12 cellular contexts compared by ENCODE assay signal in the genomic region with DNA sequence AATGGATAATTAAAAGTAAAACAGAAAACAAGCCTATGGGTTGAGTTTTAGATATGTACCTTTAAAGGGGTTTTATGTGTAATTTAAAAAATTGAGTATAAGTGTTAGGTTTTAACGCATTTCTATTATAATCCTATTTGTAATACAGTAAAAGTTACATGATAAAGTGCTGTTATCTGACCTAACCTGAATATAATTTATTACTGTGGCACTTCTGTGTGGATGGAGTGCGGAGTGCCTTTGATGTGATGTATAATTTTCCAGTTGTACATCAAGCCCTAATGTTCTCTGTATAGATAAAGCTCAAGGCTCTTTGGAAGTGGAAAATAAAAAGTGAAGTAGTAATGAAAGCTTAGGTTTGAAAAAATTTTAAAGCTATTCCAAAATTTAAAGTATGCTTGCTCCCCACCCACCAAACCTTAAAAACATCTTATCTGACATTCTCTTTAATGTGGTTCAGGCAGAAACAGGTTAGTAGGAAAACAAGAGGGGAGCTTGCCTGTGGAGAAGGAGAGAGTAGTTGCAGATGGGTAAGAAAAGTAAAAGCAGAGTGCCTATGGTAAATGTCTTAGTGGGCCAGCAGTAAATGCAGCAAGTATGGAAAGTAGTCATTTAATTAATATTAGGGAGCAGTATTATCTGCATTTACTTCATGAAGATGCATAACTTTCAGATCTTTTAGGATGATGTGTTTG. TPM values are rescaled to one million over a fixed set of nuclear protein-coding genes. Genes with fewer than 3 reads are reported as not detected.
A peak's percentile ranks its signal among the peaks of the same experiment; 100 is the strongest.
DNase-seq lines count a peak whose midpoint lies in the region; TF ChIP-seq lines count a peak whose summit lies in the region.
"Had no signal": no experiment of that assay in that cellular context is flagged by ENCODE, and none has a peak within 500 bp of the region (broad histone marks: within the 10 kb centered on the region; RNA-seq: fewer than 3 reads in every experiment).

No MANE protein-coding gene starts in this region.

- H3K27ac ChIP-seq in DOHH2 (ENCODE audit: low read depth, low read length) (no peak overlapping the region), Karpas-422 (ENCODE audit: low read length) (no peak overlapping the region), coronary artery (peak overlapping the region in 1 of 2 donors; percentile 49)
- H3K27ac ChIP-seq: esophagus squamous epithelium had no signal

- peaks cover 98% of the 10 kb centered on the region for H3K79me2 ChIP-seq in DOHH2 (ENCODE audit: control insufficient read depth, low read length)
- H3K79me2 ChIP-seq in Karpas-422 (ENCODE audit: low read length): peaks cover 96% of the 10 kb centered on the region

- H3K27me3 Mint-ChIP-seq in neural crest cell (ENCODE audit: low read depth): peaks cover 13% of the 10 kb centered on the region

- no peak overlapping the region for H2AFZ ChIP-seq in Karpas-422 (ENCODE audit: low read length)

- no peaks in the 10 kb centered on the region for H3K27me3 ChIP-seq in DOHH2 (ENCODE audit: control insufficient read depth, low read length)
- H3K27me3 ChIP-seq in Karpas-422 (ENCODE audit: low read length): no peaks in the 10 kb centered on the region
- H3K27me3 ChIP-seq in BE2C: no peaks in the 10 kb centered on the region
- H3K27me3 ChIP-seq: esophagus squamous epithelium had no signal

- DNase-seq in Karpas-422 (no peak), coronary artery (ENCODE audit: low spot score) (no peak), neural crest cell (ENCODE audit: low read depth, low spot score) (no peak), COLO668 (lab: John Stamatoyannopoulos, UW; ENCODE audit: unreplicated experiment) (no peak), BE2C (no peak)
- DNase-seq in effector CD4-positive, alpha-beta T cell: no peak
- DNase-seq: activated CD8-positive, alpha-beta memory T cell treated with anti-CD3 and anti-CD28 coated beads, Interleukin-2, amount 50 U/mL, for 4 hours; DMS53; esophagus squamous epithelium; NCI-H187 treated with DMSO at 0.1 percent for 48 hours; occipital lobe had no signal

- H3K9me3 Mint-ChIP-seq in neural crest cell: no peaks in the 10 kb centered on the region

- peak overlapping the region; percentile 80 for H3K4me3 Mint-ChIP-seq in neural crest cell

- H3K9me2 ChIP-seq in DOHH2 (replicated peaks; ENCODE audit: control insufficient read depth, low read length) (no peaks in the 10 kb centered on the region), Karpas-422 (replicated peaks; ENCODE audit: insufficient read depth, low read length) (no peaks in the 10 kb centered on the region)

- H3K4me1 Mint-ChIP-seq in neural crest cell: peaks cover 59% of the 10 kb centered on the region

- peaks cover 11% of the 10 kb centered on the region for H3K36me3 Mint-ChIP-seq in neural crest cell (ENCODE audit: low read depth)

- no peaks in the 10 kb centered on the region for H3F3A ChIP-seq in DOHH2 (ENCODE audit: control insufficient read depth, insufficient read depth)

- H3K9ac ChIP-seq in Karpas-422 (ENCODE audit: low read length): no peak overlapping the region

- H4K20me1 ChIP-seq in DOHH2 (ENCODE audit: control insufficient read depth, insufficient read depth, low read depth, low read length) (peaks cover 53% of the 10 kb centered on the region), Karpas-422 (ENCODE audit: insufficient read depth, low read depth, low read length) (peaks cover 78% of the 10 kb centered on the region)

- H3K9me3 ChIP-seq in DOHH2 (ENCODE audit: control insufficient read depth, insufficient read depth, low read length) (no peaks in the 10 kb centered on the region), Karpas-422 (ENCODE audit: low read length) (no peaks in the 10 kb centered on the region), BE2C (no peaks in the 10 kb centered on the region)
- H3K9me3 ChIP-seq: esophagus squamous epithelium had no signal

- TF ChIP-seq CTCF in DOHH2 (IDR thresholded peaks at IDR 0.05; ENCODE audit: low read depth, low read length, poor library complexity, severe bottlenecking): no peak
- no peak for TF ChIP-seq CTCF in coronary artery (IDR thresholded peaks at IDR 0.05)
- no peak for TF ChIP-seq CTCF in neural crest cell (conservative IDR thresholded peaks at IDR 0.05)
- no peak for TF ChIP-seq CTCF in BE2C (IDR thresholded peaks at IDR 0.05; ENCODE audit: low read depth, low read length)

- H3K4me2 ChIP-seq in DOHH2 (ENCODE audit: low read length): peak overlapping the region; percentile 80
- peak overlapping the region; percentile 92 for H3K4me2 ChIP-seq in Karpas-422 (ENCODE audit: low read depth, low read length, poor library complexity, severe bottlenecking)

- H3K4me3 ChIP-seq in DOHH2 (ENCODE audit: low read length) (0 out of 2 replicates have a peak overlapping the region, but pooled peaks have one; percentile 1), Karpas-422 (ENCODE audit: low read length) (no peak overlapping the region), coronary artery (peak overlapping the region; percentile 37), BE2C (ENCODE audit: low read depth, low read length) (no peak overlapping the region)

- H3K4me1 ChIP-seq in DOHH2 (ENCODE audit: control insufficient read depth, low read length) (peaks cover 78% of the 10 kb centered on the region), Karpas-422 (ENCODE audit: low read length) (peaks cover 75% of the 10 kb centered on the region), BE2C (no peaks in the 10 kb centered on the region; the same call in 1 of the 2 replicates)

- H3K27ac Mint-ChIP-seq in neural crest cell (ENCODE audit: unreplicated experiment): no peak overlapping the region

- H3K36me3 ChIP-seq in DOHH2 (ENCODE audit: control insufficient read depth, low read length) (peaks cover 77% of the 10 kb centered on the region), Karpas-422 (ENCODE audit: insufficient read depth, low read length) (peaks cover 16% of the 10 kb centered on the region; the same call in 1 of the 2 replicates), BE2C (peaks cover 30% of the 10 kb centered on the region)
- H3K36me3 ChIP-seq: esophagus squamous epithelium had no signal

RNA-seq across cellular contexts. Expression of a gene that starts 4.0 kb away (rescaled TPM):
- 188 and 245 TPM in 2 replicates for total RNA-seq in Karpas-422 (2014; rRNA removed; shearing (Covaris generic); ENCODE audit: low replicate concordance)
- total RNA-seq in neural crest cell: 321 and 329 TPM in 2 replicates
- 178 TPM for polyA plus RNA-seq in BE2C (2012; ENCODE audit: insufficient read depth, insufficient read length, low read depth)

RNA-seq across cellular contexts. Expression of a gene that starts 44.1 kb away (rescaled TPM):
- total RNA-seq in Karpas-422 (2014; rRNA removed; shearing (Covaris generic); ENCODE audit: low replicate concordance): 111 and 113 TPM in 2 replicates
- total RNA-seq in neural crest cell: 103 and 104 TPM in 2 replicates
- 185 TPM for polyA plus RNA-seq in BE2C (2012; ENCODE audit: insufficient read depth, insufficient read length, low read depth)

Comparison
In these comparisons a context has a peak if more than half of its experiments do, and no peak if none do; other contexts are left out.
1. H3K4me3 ChIP-seq: peak in DOHH2 (single experiment) and coronary artery (single experiment); none in Karpas-422 (single experiment) and BE2C (single experiment).